21 cellular contexts compared by ENCODE assay signal in genomic region chr12:9606247-9606646, GRCh38. TPM values are rescaled to one million over a fixed set of nuclear protein-coding genes. Genes with fewer than 3 reads are reported as not detected.
DNase-seq lines count a peak whose midpoint lies in the region; ATAC-seq and TF ChIP-seq lines count a peak whose summit lies in the region.
"Had no signal": no experiment of that assay in that cellular context is flagged by ENCODE, and none has a peak within 500 bp of the region (broad histone marks: within the 10 kb centered on the region; RNA-seq: fewer than 3 reads in every experiment).

No MANE protein-coding gene starts in this region.

- H3K4me3 ChIP-seq in MM.1S (ENCODE audit: low read length) (no peak overlapping the region), heart right ventricle (no peak overlapping the region), aorta (ENCODE audit: low read length in 2 of 2) (no peak overlapping the region)
- H3K4me3 ChIP-seq: BLaER1 treated with 17β-estradiol and CSF1 and Interleukin-3, amounts not matched to agents 10 nM and 100 nM; PC-9 had no signal

- no peaks in the 10 kb centered on the region for H4K20me1 ChIP-seq in MM.1S (ENCODE audit: insufficient read depth, low read length)
- H4K20me1 ChIP-seq: BLaER1 treated with 17β-estradiol and CSF1 and Interleukin-3, amounts not matched to agents 10 nM and 100 nM had no signal

- DNase-seq in activated naive CD4-positive, alpha-beta T cell treated with anti-CD3 and anti-CD28 coated beads for 36 hours = no peak
- peak; percentile 5 for DNase-seq in MM.1S
- DNase-seq in central memory CD8-positive, alpha-beta T cell (ENCODE audit: low spot score in 2 of 2) = no peak
- no peak for DNase-seq in stimulated activated effector memory CD8-positive, alpha-beta T cell treated with anti-CD3 and anti-CD28 coated beads, Interleukin-12 subunit alpha, Interleukin-12 subunit beta, amount 100 ng/mL, for 72 hours (ENCODE audit: low spot score in 2 of 2)
- no peak for DNase-seq in heart right ventricle
- no peak for DNase-seq in aorta
- DNase-seq: COR-L47, DMS 273 treated with DMSO at 0.1 percent for 48 hours, DND-41, H7, KG1, MV-4-11, NCI-H187 treated with DMSO at 0.1 percent for 48 hours, NCI-H226, NCI-H524 treated with DMSO at 0.1 percent for 48 hours, PC-9 had no signal

- H3K4me1 Mint-ChIP-seq in activated naive CD4-positive, alpha-beta T cell treated with anti-CD3 and anti-CD28 coated beads, Interleukin-2, amount 50 U/mL, for 24 hours = peaks cover 34% of the 10 kb centered on the region
- peaks cover 23% of the 10 kb centered on the region for H3K4me1 Mint-ChIP-seq in activated naive CD4-positive, alpha-beta T cell treated with anti-CD3 and anti-CD28 coated beads for 36 hours (ENCODE audit: low read depth)
- peaks cover 14% of the 10 kb centered on the region for H3K4me1 Mint-ChIP-seq in central memory CD8-positive, alpha-beta T cell
- peaks cover 41% of the 10 kb centered on the region for H3K4me1 Mint-ChIP-seq in stimulated activated effector memory CD8-positive, alpha-beta T cell treated with anti-CD3 and anti-CD28 coated beads, Interleukin-12 subunit alpha, Interleukin-12 subunit beta, amount 100 ng/mL, for 72 hours

- WGBS in heart right ventricle, 2 donors = 89 to 91% methylated on average over 3 of the region's 3 CpGs
- WGBS in aorta, 2 donors = 86 to 88% methylated on average over 3 of the region's 3 CpGs

- no peak overlapping the region for H3K4me2 ChIP-seq in MM.1S (ENCODE audit: low read depth, low read length)
- H3K4me2 ChIP-seq: BLaER1 treated with 17β-estradiol and CSF1 and Interleukin-3, amounts not matched to agents 10 nM and 100 nM; PC-9 had no signal

- no peaks in the 10 kb centered on the region for H3K27me3 ChIP-seq in MM.1S (replicated peaks; ENCODE audit: insufficient read depth, low read length)
- no peaks in the 10 kb centered on the region for H3K27me3 ChIP-seq in heart right ventricle
- no peaks in the 10 kb centered on the region for H3K27me3 ChIP-seq in aorta (ENCODE audit: control insufficient read depth in 1 of 2, insufficient read depth in 2 of 2, low read length in 1 of 2)
- H3K27me3 ChIP-seq: BLaER1 treated with 17β-estradiol and CSF1 and Interleukin-3, amounts not matched to agents 10 nM and 100 nM had no signal

- peak overlapping the region; percentile 45 for H3K4me3 Mint-ChIP-seq in activated naive CD4-positive, alpha-beta T cell treated with anti-CD3 and anti-CD28 coated beads, Interleukin-2, amount 50 U/mL, for 24 hours
- H3K4me3 Mint-ChIP-seq in activated naive CD4-positive, alpha-beta T cell treated with anti-CD3 and anti-CD28 coated beads for 36 hours = no peak overlapping the region
- H3K4me3 Mint-ChIP-seq in central memory CD8-positive, alpha-beta T cell = peak overlapping the region; percentile 26
- peak overlapping the region; percentile 81 for H3K4me3 Mint-ChIP-seq in stimulated activated effector memory CD8-positive, alpha-beta T cell treated with anti-CD3 and anti-CD28 coated beads, Interleukin-12 subunit alpha, Interleukin-12 subunit beta, amount 100 ng/mL, for 72 hours

- no peak for ATAC-seq in central memory CD8-positive, alpha-beta T cell (replicated peaks; ENCODE audit: extremely low read depth, poor library complexity, severe bottlenecking)
- no peak for ATAC-seq in stimulated activated effector memory CD8-positive, alpha-beta T cell treated with anti-CD3 and anti-CD28 coated beads, Interleukin-12 subunit alpha, Interleukin-12 subunit beta, amount 100 ng/mL, for 72 hours
- ATAC-seq in HG03025 (IDR thresholded peaks at IDR 0.05; ENCODE audit: low FRiP score, unreplicated experiment) (no peak), heart right ventricle (no peak), aorta (ENCODE audit: low FRiP score) (no peak)
- ATAC-seq: HepG2 had no signal

- H3K27ac Mint-ChIP-seq in activated naive CD4-positive, alpha-beta T cell treated with anti-CD3 and anti-CD28 coated beads, Interleukin-2, amount 50 U/mL, for 24 hours = no peak overlapping the region
- H3K27ac Mint-ChIP-seq in activated naive CD4-positive, alpha-beta T cell treated with anti-CD3 and anti-CD28 coated beads for 36 hours = no peak overlapping the region
- no peak overlapping the region for H3K27ac Mint-ChIP-seq in central memory CD8-positive, alpha-beta T cell (ENCODE audit: low read depth)
- H3K27ac Mint-ChIP-seq in stimulated activated effector memory CD8-positive, alpha-beta T cell treated with anti-CD3 and anti-CD28 coated beads, Interleukin-12 subunit alpha, Interleukin-12 subunit beta, amount 100 ng/mL, for 72 hours = peak overlapping the region; percentile 95

- no peaks in the 10 kb centered on the region for H3K36me3 ChIP-seq in MM.1S (replicated peaks; ENCODE audit: insufficient read depth, low read length)
- no peaks in the 10 kb centered on the region for H3K36me3 ChIP-seq in heart right ventricle
- no peaks in the 10 kb centered on the region for H3K36me3 ChIP-seq in aorta (ENCODE audit: control insufficient read depth in 1 of 2, insufficient read depth in 2 of 2, low read length in 1 of 2)

- CTCF ChIA-PET in activated naive CD4-positive, alpha-beta T cell treated with anti-CD3 and anti-CD28 coated beads for 36 hours (lab: Charles Lee) = no interaction called here

- H2AFZ ChIP-seq in MM.1S (ENCODE audit: low read length) = no peak overlapping the region
- H2AFZ ChIP-seq: PC-9 had no signal

- intact Hi-C loops in activated naive CD4-positive, alpha-beta T cell treated with anti-CD3 and anti-CD28 coated beads for 36 hours (cut with micrococcal nuclease) = no loop called here
- intact Hi-C loops in heart right ventricle (cut with DNase I) (no loop called here), aorta (cut with DNase I) (no loop called here)

- no peaks in the 10 kb centered on the region for H3K4me1 ChIP-seq in MM.1S (ENCODE audit: low read length)
- no peaks in the 10 kb centered on the region for H3K4me1 ChIP-seq in heart right ventricle
- no peaks in the 10 kb centered on the region for H3K4me1 ChIP-seq in aorta (ENCODE audit: control insufficient read depth in 1 of 2, insufficient read depth in 2 of 2, low read length in 2 of 2)
- H3K4me1 ChIP-seq: BLaER1 treated with 17β-estradiol and CSF1 and Interleukin-3, amounts not matched to agents 10 nM and 100 nM had no signal

- no peaks in the 10 kb centered on the region for H3K27me3 Mint-ChIP-seq in activated naive CD4-positive, alpha-beta T cell treated with anti-CD3 and anti-CD28 coated beads, Interleukin-2, amount 50 U/mL, for 24 hours
- H3K27me3 Mint-ChIP-seq in activated naive CD4-positive, alpha-beta T cell treated with anti-CD3 and anti-CD28 coated beads for 36 hours (ENCODE audit: low read depth) = no peaks in the 10 kb centered on the region
- H3K27me3 Mint-ChIP-seq in central memory CD8-positive, alpha-beta T cell = no peaks in the 10 kb centered on the region

- no peak for TF ChIP-seq CTCF in MM.1S (IDR thresholded peaks at IDR 0.05; ENCODE audit: low read length)
- no peak for TF ChIP-seq CTCF in heart right ventricle (IDR thresholded peaks at IDR 0.05)

- no peak overlapping the region for H3K27ac ChIP-seq in MM.1S (ENCODE audit: low read length)
- no peak overlapping the region for H3K27ac ChIP-seq in heart right ventricle
- H3K27ac ChIP-seq in aorta (ENCODE audit: low read depth in 1 of 2, low read length in 2 of 2) = no peak overlapping the region
- H3K27ac ChIP-seq: BLaER1 treated with 17β-estradiol and CSF1 and Interleukin-3, amounts not matched to agents 10 nM and 100 nM; PC-9 had no signal

- no peaks in the 10 kb centered on the region for H3K9me3 ChIP-seq in MM.1S (replicated peaks; ENCODE audit: insufficient read depth, low read length)
- no peaks in the 10 kb centered on the region for H3K9me3 ChIP-seq in heart right ventricle
- peaks cover 3% of the 10 kb centered on the region for H3K9me3 ChIP-seq in aorta (ENCODE audit: control insufficient read depth, low read length)

- H3K9me3 Mint-ChIP-seq in activated naive CD4-positive, alpha-beta T cell treated with anti-CD3 and anti-CD28 coated beads, Interleukin-2, amount 50 U/mL, for 24 hours = no peaks in the 10 kb centered on the region
- H3K9me3 Mint-ChIP-seq in activated naive CD4-positive, alpha-beta T cell treated with anti-CD3 and anti-CD28 coated beads for 36 hours = peaks cover 1% of the 10 kb centered on the region
- H3K9me3 Mint-ChIP-seq in central memory CD8-positive, alpha-beta T cell = no peaks in the 10 kb centered on the region
- peaks cover under 1% of the 10 kb centered on the region for H3K9me3 Mint-ChIP-seq in stimulated activated effector memory CD8-positive, alpha-beta T cell treated with anti-CD3 and anti-CD28 coated beads, Interleukin-12 subunit alpha, Interleukin-12 subunit beta, amount 100 ng/mL, for 72 hours

- no peaks in the 10 kb centered on the region for H3K79me2 ChIP-seq in MM.1S (ENCODE audit: low read length)

- H3F3A ChIP-seq in MM.1S (ENCODE audit: insufficient read depth, low read length) = no peaks in the 10 kb centered on the region

- peaks cover 2% of the 10 kb centered on the region for H3K36me3 Mint-ChIP-seq in activated naive CD4-positive, alpha-beta T cell treated with anti-CD3 and anti-CD28 coated beads, Interleukin-2, amount 50 U/mL, for 24 hours
- peaks cover 4% of the 10 kb centered on the region for H3K36me3 Mint-ChIP-seq in activated naive CD4-positive, alpha-beta T cell treated with anti-CD3 and anti-CD28 coated beads for 36 hours (ENCODE audit: low read depth)
- H3K36me3 Mint-ChIP-seq in central memory CD8-positive, alpha-beta T cell (ENCODE audit: insufficient read depth) = no peaks in the 10 kb centered on the region
- H3K36me3 Mint-ChIP-seq in stimulated activated effector memory CD8-positive, alpha-beta T cell treated with anti-CD3 and anti-CD28 coated beads, Interleukin-12 subunit alpha, Interleukin-12 subunit beta, amount 100 ng/mL, for 72 hours = peaks cover 22% of the 10 kb centered on the region

- H3K9me2 ChIP-seq in MM.1S (replicated peaks; ENCODE audit: insufficient read depth, low read length) = no peaks in the 10 kb centered on the region

- H3K9ac ChIP-seq in MM.1S (ENCODE audit: low read length) = no peak overlapping the region
- H3K9ac ChIP-seq: BLaER1 treated with 17β-estradiol and CSF1 and Interleukin-3, amounts not matched to agents 10 nM and 100 nM had no signal

RNA-seq across cellular contexts. Expression of gene KLRB1, which starts 1.5 kb away (rescaled TPM):
- under 1 TPM in 1 of 2 experiments, not detected in 1; 0.25 TPM for total RNA-seq in activated naive CD4-positive, alpha-beta T cell treated with anti-CD3 and anti-CD28 coated beads for 36 hours
- total RNA-seq in heart right ventricle (1 to 10 TPM in 1 of 10 donors, under 1 TPM in 6, not detected in 3; 0.16 to 1.4 (median 0.19) TPM), aorta (1 to 10 TPM; 1.1 to 1.6 TPM)
- polyA plus RNA-seq in heart right ventricle (under 1 TPM; 0.16 to 0.44 TPM), aorta (not detected)
- total RNA-seq: G401, H7, HepG2, PC-9 had no signal
- polyA plus RNA-seq: HepG2 had no signal
